9 cellular contexts compared by ENCODE assay signal in the genomic region with DNA sequence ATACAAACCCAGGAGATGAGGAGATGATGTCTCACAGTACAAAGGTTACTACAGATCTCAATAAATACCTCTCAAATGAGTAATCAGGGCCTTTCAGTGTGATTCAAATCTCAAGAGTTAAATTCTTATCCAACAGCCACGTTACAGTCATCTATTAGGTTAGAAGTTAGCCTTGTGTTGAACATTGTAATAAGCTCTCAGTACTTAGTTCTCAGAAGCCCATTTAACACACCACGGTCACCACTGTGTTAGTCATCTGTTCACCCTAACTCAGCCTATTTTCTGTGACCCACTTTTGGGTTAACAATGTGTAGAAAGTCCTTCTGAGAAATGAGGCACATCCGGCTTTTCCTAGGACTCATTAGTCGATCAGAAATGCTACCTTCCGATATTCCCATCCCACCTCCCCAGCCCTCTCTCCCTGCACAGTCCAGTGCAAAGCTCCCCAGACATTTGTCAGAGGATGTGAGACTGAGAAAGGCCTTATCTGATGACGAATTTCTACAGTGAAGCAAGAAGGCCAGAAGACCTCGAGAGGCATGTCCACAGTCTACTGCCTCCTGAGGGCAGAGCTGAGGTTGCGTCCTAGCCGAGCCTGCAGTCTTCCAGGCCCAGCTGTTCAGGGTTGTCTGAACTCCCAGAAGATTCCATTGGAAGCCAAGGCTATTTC.
A peak's percentile ranks its signal among the peaks of the same experiment; 100 is the strongest.
DNase-seq lines count a peak whose midpoint lies in the region; ATAC-seq and TF ChIP-seq lines count a peak whose summit lies in the region.
"Had no signal": no experiment of that assay in that cellular context is flagged by ENCODE, and none has a peak within 500 bp of the region (broad histone marks: within the 10 kb centered on the region; RNA-seq: fewer than 3 reads in every experiment).

No MANE protein-coding gene starts in this region.

- no peak overlapping the region for H3K4me3 ChIP-seq in CD4-positive, alpha-beta memory T cell (ENCODE audit: low read length in 2 of 2)
- no peak overlapping the region for H3K4me3 ChIP-seq in subcutaneous abdominal adipose tissue (ENCODE audit: low read depth in 1 of 5, low read length in 5 of 5)
- H3K4me3 ChIP-seq: right lobe of liver had no signal

- ATAC-seq in GM18907 (IDR thresholded peaks at IDR 0.05; ENCODE audit: unreplicated experiment) (peak; percentile 70), HG03060 (IDR thresholded peaks at IDR 0.05; ENCODE audit: low read depth, unreplicated experiment) (peak; percentile 50), T-cell (replicated peaks in 1 of 4) (peak in 2 of 4 experiments; percentile 43 to 73), foreskin keratinocyte (peak; percentile 83)

- intact Hi-C loops in CD4-positive, alpha-beta memory T cell (cut with micrococcal nuclease) = no loop called here

- peaks cover 0 to 2% (median 0%) of the 10 kb centered on the region in 8 donors for H3K9me3 Mint-ChIP-seq in CD4-positive, alpha-beta memory T cell
- H3K9me3 Mint-ChIP-seq in T-cell = no peaks in the 10 kb centered on the region

- H3K36me3 ChIP-seq in CD4-positive, alpha-beta memory T cell (ENCODE audit: insufficient read depth, low read length) = no peaks in the 10 kb centered on the region
- H3K36me3 ChIP-seq in subcutaneous abdominal adipose tissue (ENCODE audit: control insufficient read depth in 5 of 5, insufficient read depth in 5 of 5, low read length in 5 of 5) = peaks cover 0 to 23% (median 15%) of the 10 kb centered on the region in 5 donors

- no peak overlapping the region for H3K4me3 Mint-ChIP-seq in CD4-positive, alpha-beta memory T cell
- no peak overlapping the region for H3K4me3 Mint-ChIP-seq in T-cell

- no peaks in the 10 kb centered on the region for H3K27me3 Mint-ChIP-seq in CD4-positive, alpha-beta memory T cell
- H3K27me3 Mint-ChIP-seq in T-cell = no peaks in the 10 kb centered on the region

- DNase-seq in CD4-positive, alpha-beta memory T cell = peak in 2 of 5 donors; percentile 8 to 11
- DNase-seq in T-cell (no peak), foreskin keratinocyte (peak; percentile 97 to 99), NOMO-1 treated with DMSO at 0.1 percent for 48 hours (lab: John Stamatoyannopoulos, UW; ENCODE audit: unreplicated experiment) (no peak), SK-N-DZ (ENCODE audit: low spot score) (no peak)
- DNase-seq: right lobe of liver had no signal

- no peaks in the 10 kb centered on the region for H3K36me3 Mint-ChIP-seq in CD4-positive, alpha-beta memory T cell
- H3K36me3 Mint-ChIP-seq in T-cell = no peaks in the 10 kb centered on the region

- H3K9ac ChIP-seq in subcutaneous abdominal adipose tissue (ENCODE audit: low read length in 5 of 5) = no peak overlapping the region

- no peaks in the 10 kb centered on the region for H3K9me3 ChIP-seq in CD4-positive, alpha-beta memory T cell (ENCODE audit: control insufficient read depth in 1 of 2, low read length in 2 of 2)
- H3K9me3 ChIP-seq in subcutaneous abdominal adipose tissue (ENCODE audit: control insufficient read depth in 5 of 5, low read length in 5 of 5) = no peaks in the 10 kb centered on the region
- H3K9me3 ChIP-seq: right lobe of liver had no signal

- H3K27ac ChIP-seq in CD4-positive, alpha-beta memory T cell (ENCODE audit: low read depth, low read length) = no peak overlapping the region
- H3K27ac ChIP-seq in foreskin keratinocyte = peak overlapping the region; percentile 76
- H3K27ac ChIP-seq in subcutaneous abdominal adipose tissue (ENCODE audit: low read depth, low read length) = peak overlapping the region; percentile 18
- H3K27ac ChIP-seq: right lobe of liver had no signal

- H3K27me3 ChIP-seq in CD4-positive, alpha-beta memory T cell (ENCODE audit: insufficient read depth, low read length) = no peaks in the 10 kb centered on the region
- no peaks in the 10 kb centered on the region for H3K27me3 ChIP-seq in foreskin keratinocyte
- no peaks in the 10 kb centered on the region for H3K27me3 ChIP-seq in subcutaneous abdominal adipose tissue (ENCODE audit: control insufficient read depth in 5 of 5, insufficient read depth in 4 of 5, low read length in 5 of 5)
- H3K27me3 ChIP-seq: right lobe of liver had no signal

- POLR2A ChIA-PET in CD4-positive, alpha-beta memory T cell (lab: Charles Lee; ENCODE audit: partially characterized antibody) = interaction anchor here (1.4 kb wide), 1 partner anchor 19 kb away, joined by 5 read pairs; no protein-coding TSS in a partner anchor
- POLR2A ChIA-PET in T-cell (lab: Charles Lee) = interaction anchor here in 1 of 2 donors (0.7 kb wide), 1 partner anchor 8 kb away, joined by 3 read pairs; no protein-coding TSS in a partner anchor

- no peaks in the 10 kb centered on the region for H3K4me1 ChIP-seq in CD4-positive, alpha-beta memory T cell (ENCODE audit: insufficient read depth, low read length)
- H3K4me1 ChIP-seq in foreskin keratinocyte = peaks cover 49% of the 10 kb centered on the region
- peaks cover 1 to 21% (median 15%) of the 10 kb centered on the region in 5 donors for H3K4me1 ChIP-seq in subcutaneous abdominal adipose tissue (ENCODE audit: control insufficient read depth in 5 of 5, insufficient read depth in 5 of 5, low read length in 5 of 5)

- CTCF ChIA-PET in CD4-positive, alpha-beta memory T cell (lab: Charles Lee; ENCODE audit: partially characterized antibody) = interaction anchor here (1.3 kb wide), 1 partner anchor 13 kb away, joined by 5 read pairs; no protein-coding TSS in a partner anchor
- CTCF ChIA-PET in T-cell (lab: Charles Lee) = interaction anchor here in 1 of 2 donors (0.6 to 0.9 kb wide), 2 partner anchors 186 to 254 kb away, joined by 3 to 6 read pairs; no protein-coding TSS in a partner anchor

- peak; percentile 73 for TF ChIP-seq CTCF in foreskin keratinocyte (conservative IDR thresholded peaks at IDR 0.05)

- H3K4me1 Mint-ChIP-seq in CD4-positive, alpha-beta memory T cell = peaks cover 5 to 17% (median 12%) of the 10 kb centered on the region in 4 donors
- H3K4me1 Mint-ChIP-seq in T-cell = peaks cover 0 to 16% (median 11%) of the 10 kb centered on the region in 3 donors

- H3K27ac Mint-ChIP-seq in CD4-positive, alpha-beta memory T cell = peak overlapping the region; percentile 13 to 71 (median 44)
- H3K27ac Mint-ChIP-seq in T-cell = peak overlapping the region; percentile 49 to 62

Comparison
In these comparisons a context has a peak if more than half of its experiments do, and no peak if none do; other contexts are left out.
1. DNase-seq: peak in foreskin keratinocyte (2 of 2); none in T-cell (0 of 34), NOMO-1 treated with DMSO at 0.1 percent for 48 hours (single experiment) and SK-N-DZ (single experiment).